Comparison of ENCODE assay signal across 9 cellular contexts in the genomic region with DNA sequence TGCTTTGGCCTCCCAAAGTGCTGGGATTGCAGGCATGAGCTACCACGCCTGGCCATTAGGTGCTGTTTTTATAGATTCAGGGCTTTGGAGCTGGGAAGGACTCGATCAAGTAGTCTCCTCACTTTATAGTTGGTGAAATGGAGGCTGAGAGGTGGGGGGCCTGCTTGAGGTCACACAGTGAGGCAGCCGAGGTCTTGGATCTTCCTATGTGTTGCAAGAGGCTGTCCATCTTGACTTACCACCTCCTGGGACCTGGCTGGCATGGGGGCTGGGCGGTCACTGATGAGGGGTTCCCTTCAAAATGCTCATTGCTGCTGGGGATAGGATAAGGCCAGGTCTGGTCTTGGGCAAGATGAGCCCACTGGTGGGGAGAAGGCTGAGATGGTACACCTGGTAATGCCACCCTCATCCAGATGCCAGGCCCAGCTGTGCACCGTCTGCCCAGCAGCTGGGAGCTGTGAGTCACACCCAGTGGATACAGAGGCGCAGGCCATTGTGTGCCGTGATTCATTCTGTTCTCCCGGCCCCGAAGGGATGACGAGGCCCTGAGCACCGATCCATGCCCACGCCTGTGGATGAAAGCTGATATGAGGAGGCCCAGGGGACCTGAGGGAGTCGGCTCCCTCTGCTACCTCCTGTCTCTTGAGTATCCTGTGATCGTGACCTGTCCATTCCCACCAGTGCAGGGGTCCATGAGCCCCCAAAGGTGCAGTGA. TPM values are rescaled to one million over a fixed set of nuclear protein-coding genes. Genes with fewer than 3 reads are reported as not detected.
DNase-seq lines count a peak whose midpoint lies in the region; ATAC-seq and TF ChIP-seq lines count a peak whose summit lies in the region.
"Had no signal": no experiment of that assay in that cellular context is flagged by ENCODE, and none has a peak within 500 bp of the region (broad histone marks: within the 10 kb centered on the region; RNA-seq: fewer than 3 reads in every experiment).

No MANE protein-coding gene starts in this region.

- peak overlapping the region; percentile 59 for H2AFZ ChIP-seq in IMR-90 (replicated peaks; ENCODE audit: low read length, poor library complexity)

- peaks cover 10% of the 10 kb centered on the region for H3K36me3 ChIP-seq in IMR-90 (ENCODE audit: control insufficient read depth, insufficient read depth, low read length)
- H3K36me3 ChIP-seq in right lobe of liver = peaks cover 0 to 10% (median 3%) of the 10 kb centered on the region in 4 donors
- peaks cover 0 to 6% (median 0%) of the 10 kb centered on the region in 4 donors for H3K36me3 ChIP-seq in upper lobe of left lung

- H2BK15ac ChIP-seq in IMR-90 (ENCODE audit: low read depth, low read length) = peak overlapping the region; percentile 75; the same call in 2 of the 3 replicates

- peak overlapping the region; percentile 72 for H3K4me2 ChIP-seq in IMR-90 (ENCODE audit: low read depth, low read length)

- peak overlapping the region; percentile 68 for H3K56ac ChIP-seq in IMR-90 (ENCODE audit: extremely low read depth, insufficient read depth, low read length)

- H4K91ac ChIP-seq in IMR-90 (ENCODE audit: insufficient read depth, low read depth, low read length) = peak overlapping the region; percentile 97

- in situ Hi-C loops in IMR-90 (cut with MboI; ENCODE audit: low sequenced_read_pairs) = no loop called here

- H3K9me1 ChIP-seq in IMR-90 (ENCODE audit: insufficient read depth, low read length) = peaks cover 61% of the 10 kb centered on the region

- TF ChIP-seq RAD21 in IMR-90 (IDR thresholded peaks at IDR 0.05; ENCODE audit: low read length) = no peak; the same call in 1 of the 2 replicates

- ATAC-seq in IMR-90 (ENCODE audit: low read depth) (peak; percentile 91), right lobe of liver (peak in 3 of 4 donors; percentile 6 to 60 (median 47)), upper lobe of left lung (ENCODE audit: low FRiP score in 2 of 2) (peak; percentile 74 to 88), HG02870 (IDR thresholded peaks at IDR 0.05; ENCODE audit: unreplicated experiment) (no peak), HG02678 (IDR thresholded peaks at IDR 0.05; ENCODE audit: unreplicated experiment) (no peak)

- no peaks in the 10 kb centered on the region for H3K27me3 Mint-ChIP-seq in chondrocyte (ENCODE audit: low read depth)

- H3K9ac ChIP-seq in IMR-90 (ENCODE audit: low read depth, low read length) = peak overlapping the region; percentile 0; the same call in 1 of the 2 replicates

- peak overlapping the region; percentile 98 for H3K27ac Mint-ChIP-seq in chondrocyte (ENCODE audit: unreplicated experiment)

- H3K4me1 ChIP-seq in IMR-90 (ENCODE audit: control insufficient read depth, insufficient read depth, low read length) (peaks cover 56% of the 10 kb centered on the region), right lobe of liver (peaks cover 2 to 71% (median 36%) of the 10 kb centered on the region in 4 donors), upper lobe of left lung (peaks cover 60 to 69% (median 64%) of the 10 kb centered on the region in 4 donors)

- 17% methylated on average over 5 of the region's 14 CpGs; no CpG with 5 or more reads in 1 of the 2 experiments for WGBS in IMR-90 (ENCODE audit: extremely low coverage in 2 of 2, insufficient read length in 1 of 2), 2 experiments
- WGBS in right lobe of liver (ENCODE audit: insufficient coverage, low coverage, low lambda C conversion rate, missing lambda C conversion rate) = 74% methylated on average over 9 of the region's 14 CpGs
- 64 to 69% methylated on average over 9 to 14 of the region's 14 CpGs for WGBS in upper lobe of left lung, 2 donors

- peak; percentile 96 for DNase-seq in IMR-90
- no peak for DNase-seq in chondrocyte (ENCODE audit: low spot score)
- no peak for DNase-seq in right lobe of liver
- peak; percentile 51 to 77 for DNase-seq in upper lobe of left lung
- no peak for DNase-seq in SHP77 treated with DMSO at 0.1 percent for 48 hours (lab: John Stamatoyannopoulos, UW)
- DNase-seq in SK-N-DZ (ENCODE audit: low spot score) = no peak

- H3K4ac ChIP-seq in IMR-90 (ENCODE audit: low read depth, low read length) = peak overlapping the region; percentile 94

- H2BK120ac ChIP-seq in IMR-90 (ENCODE audit: low read depth, low read length) = peak overlapping the region; percentile 81

- H4K5ac ChIP-seq in IMR-90 (ENCODE audit: low read depth, low read length) = peak overlapping the region; percentile 68

- H3K36me3 Mint-ChIP-seq in chondrocyte (ENCODE audit: low read depth) = peaks cover 8% of the 10 kb centered on the region

- H2AK5ac ChIP-seq in IMR-90 (ENCODE audit: low read depth, low read length) = peak overlapping the region; percentile 90

- no peak for TF ChIP-seq EP300 in upper lobe of left lung (IDR thresholded peaks at IDR 0.05)

- no peaks in the 10 kb centered on the region for H3K9me3 Mint-ChIP-seq in chondrocyte (ENCODE audit: low read depth)

- peak; percentile 62; the same call in 1 of the 2 replicates for TF ChIP-seq POLR2A in IMR-90 (IDR thresholded peaks at IDR 0.05; ENCODE audit: low read depth, low read length)
- no peak for TF ChIP-seq POLR2A in right lobe of liver (IDR thresholded peaks at IDR 0.05)
- TF ChIP-seq POLR2A in upper lobe of left lung (IDR thresholded peaks at IDR 0.05) = no peak

- H3K27ac ChIP-seq in IMR-90 (ENCODE audit: insufficient read depth, low read length) (peak overlapping the region; percentile 66), right lobe of liver (peak overlapping the region; percentile 1 to 56 (median 47)), upper lobe of left lung (peak overlapping the region; percentile 61 to 84 (median 83))

- BruUV-seq in IMR-90 (replicated peaks; lab: Mats Ljungman, UMichigan) = no TSS peak

- H3K9me3 ChIP-seq in IMR-90 (ENCODE audit: control insufficient read depth, insufficient read depth, low read length) (no peaks in the 10 kb centered on the region), right lobe of liver (no peaks in the 10 kb centered on the region), upper lobe of left lung (no peaks in the 10 kb centered on the region)

- peaks cover 26 to 74% of the 10 kb centered on the region in 2 experiments for H3K79me1 ChIP-seq in IMR-90 (ENCODE audit: low read depth in 1 of 2, low read length in 2 of 2)

- dilution Hi-C loops in IMR-90 (cut with HindIII; ENCODE audit: low sequenced_read_pairs, unreplicated experiment) = no loop called here

- peak overlapping the region; percentile 68 to 76 for H4K8ac ChIP-seq in IMR-90 (ENCODE audit: low read depth in 2 of 2, low read length in 2 of 2)

- H3K4me3 Mint-ChIP-seq in chondrocyte (ENCODE audit: unreplicated experiment) = peak overlapping the region; percentile 64

- H3K27me3 ChIP-seq in IMR-90 (ENCODE audit: control insufficient read depth, insufficient read depth, low read length) = no peaks in the 10 kb centered on the region
- H3K27me3 ChIP-seq in right lobe of liver = no peaks in the 10 kb centered on the region
- no peaks in the 10 kb centered on the region for H3K27me3 ChIP-seq in upper lobe of left lung

- peak overlapping the region; percentile 71 for H2AK9ac ChIP-seq in IMR-90 (replicated peaks; ENCODE audit: low read depth, low read length, poor library complexity)

- peaks cover 66% of the 10 kb centered on the region for H4K20me1 ChIP-seq in IMR-90 (ENCODE audit: insufficient read depth, low read length)

- peak overlapping the region; percentile 57 for H3K23ac ChIP-seq in IMR-90 (ENCODE audit: low read depth, low read length)

- peak overlapping the region; percentile 5; the same call in 1 of the 2 replicates for H3K4me3 ChIP-seq in IMR-90 (ENCODE audit: insufficient read depth, low read depth, low read length)
- H3K4me3 ChIP-seq in right lobe of liver = no peak overlapping the region
- no peak overlapping the region for H3K4me3 ChIP-seq in upper lobe of left lung
- H3K4me3 ChIP-seq: SK-N-MC had no signal

- H3K14ac ChIP-seq in IMR-90 (replicated peaks; ENCODE audit: low read depth, low read length) = peak overlapping the region; percentile 83

- peak overlapping the region; percentile 75 for H2BK20ac ChIP-seq in IMR-90 (ENCODE audit: low read depth, low read length)

- peaks cover 81% of the 10 kb centered on the region for H3K4me1 Mint-ChIP-seq in chondrocyte (ENCODE audit: low read depth)

- POLR2A ChIA-PET in IMR-90 (lab: Charles Lee; ENCODE audit: unreplicated experiment) = no interaction called here

- H3K18ac ChIP-seq in IMR-90 (ENCODE audit: low read depth, low read length) = peak overlapping the region; percentile 55

- CTCF ChIA-PET in IMR-90 (lab: Yijun Ruan, JAX) = interaction anchor here (0.7 to 1.0 kb wide), 2 partner anchors 38 to 48 kb away, joined by 3 to 4 read pairs; no protein-coding TSS in a partner anchor

- intact Hi-C loops in IMR-90 (cut with micrococcal nuclease) (loop anchor here (1.0 kb wide), 1 partner anchor 20 kb away; no protein-coding TSS in a partner anchor), right lobe of liver (cut with DNase I) (no loop called here)

- TF ChIP-seq CTCF in IMR-90 (conservative IDR thresholded peaks at IDR 0.05; ENCODE audit: low read depth, low read length) = no peak
- peak; percentile 18 for TF ChIP-seq CTCF in chondrocyte (IDR thresholded peaks at IDR 0.05)
- TF ChIP-seq CTCF in right lobe of liver (IDR thresholded peaks at IDR 0.05) = no peak
- no peak for TF ChIP-seq CTCF in upper lobe of left lung (IDR thresholded peaks at IDR 0.05)

- H2BK5ac ChIP-seq in IMR-90 (ENCODE audit: low read depth, low read length, poor library complexity, severe bottlenecking) = peak overlapping the region; percentile 96

TF ChIP-seq in IMR-90, 13 proteins besides CTCF, POLR2A, EP300 and RAD21 (continues in another document):
- TF ChIP-seq MAZ (IDR thresholded peaks at IDR 0.05; ENCODE audit: borderline replicate concordance, low read depth, low read length) (peak; percentile 51; the same call in 1 of the 2 replicates), RCOR1 (IDR thresholded peaks at IDR 0.05; ENCODE audit: insufficient replicate concordance, low read length) (peak; percentile 95)

RNA-seq across cellular contexts. Expression of gene NDST1, which starts 10.5 kb away (rescaled TPM):
- total RNA-seq in IMR-90 (2012; rRNA removed) (30.3 and 30.5 TPM in 2 replicates), chondrocyte (223 to 229 TPM (median 228 TPM) in 3 replicates), right lobe of liver (10 to 100 TPM; 38.1 to 97.5 (median 76.0) TPM), upper lobe of left lung (100 to 1,000 TPM in 5 of 6 donors, 10 to 100 TPM in 1; 81.7 to 265 (median 166) TPM)
- 80.4 and 101 TPM in 2 replicates for polyA plus RNA-seq in IMR-90 (2012; rRNA removed)
- 41.4 and 74.0 TPM in 2 replicates for polyA plus RNA-seq in IMR-90 (2012; cell fraction: cytosol; rRNA removed)
- 81.4 and 121 TPM in 2 replicates for polyA plus RNA-seq in IMR-90 (2012; cell fraction: nucleus; rRNA removed; ENCODE audit: low replicate concordance)
- polyA plus RNA-seq in SK-N-DZ (2014; cell fraction: cytosol; rRNA removed) = 22.8 and 30.8 TPM in 2 replicates
- polyA plus RNA-seq in SK-N-DZ (2014; cell fraction: nucleus; rRNA removed) = 25.2 and 37.7 TPM in 2 replicates

RNA-seq across cellular contexts. Expression of gene RPS14, which starts 47.9 kb away (rescaled TPM):
- total RNA-seq in IMR-90 (2012; rRNA removed) (7,310 and 7,583 TPM in 2 replicates), chondrocyte (1,092 to 1,234 TPM (median 1,121 TPM) in 3 replicates), right lobe of liver (100 to 1,000 TPM; 573 to 800 (median 663) TPM), upper lobe of left lung (1,000 to 10,000 TPM in 5 of 6 donors, 100 to 1,000 TPM in 1; 806 to 1,982 (median 1,727) TPM)
- polyA plus RNA-seq in IMR-90 (2012; rRNA removed) = 6,296 and 6,747 TPM in 2 replicates
- polyA plus RNA-seq in IMR-90 (2012; cell fraction: cytosol; rRNA removed) = 5,609 and 17,745 TPM in 2 replicates
- 873 and 3,349 TPM in 2 replicates for polyA plus RNA-seq in IMR-90 (2012; cell fraction: nucleus; rRNA removed; ENCODE audit: low replicate concordance)
- polyA plus RNA-seq in SK-N-DZ (2014; cell fraction: cytosol; rRNA removed) = 5,679 and 6,004 TPM in 2 replicates
- 3,074 and 3,420 TPM in 2 replicates for polyA plus RNA-seq in SK-N-DZ (2014; cell fraction: nucleus; rRNA removed)

Comparison
In these comparisons a context has a peak if more than half of its experiments do, and no peak if none do; other contexts are left out.
1. ATAC-seq: peak in IMR-90 (single experiment), right lobe of liver (3 of 4) and upper lobe of left lung (2 of 2); none in HG02870 (single experiment) and HG02678 (single experiment).
2. DNase-seq: peak in IMR-90 (single experiment) and upper lobe of left lung (2 of 2); none in chondrocyte (single experiment), right lobe of liver (0 of 3), SHP77 treated with DMSO at 0.1 percent for 48 hours (single experiment) and SK-N-DZ (single experiment).
3. Peak in every context shown above with its lines, with median percentiles within 50 percentile points of each other: H3K27ac ChIP-seq.